In genomic region chr7:99039384-99039891, GRCh38 we compare ENCODE assay signal across 24 cellular contexts.
"Had no signal": no experiment of that assay in that cellular context is flagged by ENCODE, and none has a peak within 500 bp of the region (broad histone marks: within the 10 kb centered on the region; RNA-seq: fewer than 3 reads in every experiment).

No MANE protein-coding gene starts in this region.

- FAIRE-seq: TTC549 had no signal

- H3K4me3 ChIP-seq: body of pancreas, cardiac muscle cell, esophagus muscularis mucosa, heart right ventricle, left lung, lung, mucosa of descending colon, spleen, testis, upper lobe of right lung had no signal

- H3K27ac ChIP-seq: body of pancreas, cardiac muscle cell, foreskin keratinocyte, left lung, upper lobe of right lung, WERI-Rb-1 had no signal

- H3K4me1 Mint-ChIP-seq: activated CD4-positive, alpha-beta T cell treated with anti-CD3 and anti-CD28 coated beads, Interleukin-2, amount 10 ng/mL, durations not matched to agents 7 days and 5 days; activated naive CD4-positive, alpha-beta T cell treated with anti-CD3 and anti-CD28 coated beads, Interleukin-2, amount 50 U/mL, for 24 hours had no signal

- H3K27me3 Mint-ChIP-seq: activated CD4-positive, alpha-beta T cell treated with anti-CD3 and anti-CD28 coated beads, Interleukin-2, amount 10 ng/mL, durations not matched to agents 7 days and 5 days; activated CD8-positive, alpha-beta T cell treated with anti-CD3 and anti-CD28 coated beads for 36 hours; activated naive CD4-positive, alpha-beta T cell treated with anti-CD3 and anti-CD28 coated beads, Interleukin-2, amount 50 U/mL, for 24 hours; natural killer cell treated with Interleukin-12 subunit alpha and Interleukin-12 subunit beta and Interleukin-15 and Interleukin-18, amount 100 ng/mL, for 72 hours had no signal

- H3K4me1 ChIP-seq: foreskin keratinocyte, left lung had no signal

- H3K9me3 Mint-ChIP-seq: activated CD4-positive, alpha-beta T cell treated with anti-CD3 and anti-CD28 coated beads, Interleukin-2, amount 10 ng/mL, durations not matched to agents 7 days and 5 days; activated CD8-positive, alpha-beta T cell treated with anti-CD3 and anti-CD28 coated beads for 36 hours; activated naive CD4-positive, alpha-beta T cell treated with anti-CD3 and anti-CD28 coated beads, Interleukin-2, amount 50 U/mL, for 24 hours; activated T-cell treated with anti-CD3 and anti-CD28 coated beads, Interleukin-2, amount 50 U/mL, for 4 hours; activated T-helper 2 cell treated with anti-CD3 and anti-CD28 coated beads, Interferon-gamma antibody, Interleukin-2, Interleukin-4, amounts not matched to agents 10 μg/mL and 5 μg/mL and 100 μg/mL, durations not matched to agents 14 hours and 24 hours and 36 hours; natural killer cell treated with Interleukin-12 subunit alpha and Interleukin-12 subunit beta and Interleukin-15 and Interleukin-18, amount 100 ng/mL, for 72 hours had no signal

- DNase-seq: activated CD4-positive, alpha-beta T cell treated with anti-CD3 and anti-CD28 coated beads, Interleukin-2, amount 10 ng/mL, durations not matched to agents 7 days and 5 days; activated CD8-positive, alpha-beta T cell treated with anti-CD3 and anti-CD28 coated beads for 36 hours; activated T-cell treated with anti-CD3 and anti-CD28 coated beads, Interleukin-2, amount 50 U/mL, for 4 hours; body of pancreas; cerebellar nuclear complex; foreskin keratinocyte; heart right ventricle; kidney glomerular epithelial cell; left lung; right cardiac atrium; spleen; stimulated activated naive CD8-positive, alpha-beta T cell treated with anti-CD3 and anti-CD28 coated beads, Interleukin-15, Interleukin-2, amounts not matched to agents 100 U/mL and 50 U/mL, for 24 hours; T-helper 1 cell; upper lobe of right lung; WERI-Rb-1 had no signal

- ATAC-seq: activated T-cell treated with anti-CD3 and anti-CD28 coated beads, Interleukin-2, amount 50 U/mL, for 4 hours; mucosa of descending colon had no signal

- H3K27me3 ChIP-seq: body of pancreas, cardiac muscle cell, esophagus muscularis mucosa, foreskin keratinocyte, heart right ventricle, left lung, spleen, testis, upper lobe of right lung had no signal

- H3K9me3 ChIP-seq: body of pancreas, esophagus muscularis mucosa, heart right ventricle, left lung, mucosa of descending colon, spleen, testis, upper lobe of right lung had no signal

- H3K27ac Mint-ChIP-seq: activated CD4-positive, alpha-beta T cell treated with anti-CD3 and anti-CD28 coated beads, Interleukin-2, amount 10 ng/mL, durations not matched to agents 7 days and 5 days; activated CD8-positive, alpha-beta T cell treated with anti-CD3 and anti-CD28 coated beads for 36 hours; activated naive CD4-positive, alpha-beta T cell treated with anti-CD3 and anti-CD28 coated beads, Interleukin-2, amount 50 U/mL, for 24 hours; activated T-helper 2 cell treated with anti-CD3 and anti-CD28 coated beads, Interferon-gamma antibody, Interleukin-2, Interleukin-4, amounts not matched to agents 10 μg/mL and 5 μg/mL and 100 μg/mL, durations not matched to agents 14 hours and 24 hours and 36 hours; natural killer cell treated with Interleukin-12 subunit alpha and Interleukin-12 subunit beta and Interleukin-15 and Interleukin-18, amount 100 ng/mL, for 72 hours had no signal

- H3K4me3 Mint-ChIP-seq: activated CD4-positive, alpha-beta T cell treated with anti-CD3 and anti-CD28 coated beads, Interleukin-2, amount 10 ng/mL, durations not matched to agents 7 days and 5 days; activated CD8-positive, alpha-beta T cell treated with anti-CD3 and anti-CD28 coated beads for 36 hours; activated naive CD4-positive, alpha-beta T cell treated with anti-CD3 and anti-CD28 coated beads, Interleukin-2, amount 50 U/mL, for 24 hours; activated T-cell treated with anti-CD3 and anti-CD28 coated beads, Interleukin-2, amount 50 U/mL, for 4 hours; natural killer cell treated with Interleukin-12 subunit alpha and Interleukin-12 subunit beta and Interleukin-15 and Interleukin-18, amount 100 ng/mL, for 72 hours had no signal
